Comparison of ENCODE assay signal across 15 cellular contexts in genomic region chr12:72035625-72036024, GRCh38.
A peak's percentile ranks its signal among the peaks of the same experiment; 100 is the strongest.
DNase-seq lines count a peak whose midpoint lies in the region; ATAC-seq, FAIRE-seq and TF ChIP-seq lines count a peak whose summit lies in the region.
"Had no signal": no experiment of that assay in that cellular context is flagged by ENCODE, and none has a peak within 500 bp of the region (broad histone marks: within the 10 kb centered on the region; RNA-seq: fewer than 3 reads in every experiment).

No MANE protein-coding gene starts in this region.

- DNase-seq in H1 (ENCODE audit: low read depth in 1 of 2, low spot score in 2 of 2) (peak in 1 of 2 experiments; percentile 3), left kidney (ENCODE audit: low read depth, low spot score) (peak; percentile 4), mammary epithelial cell (no peak), aorta (no peak)
- DNase-seq: BE2C; CD4-positive, alpha-beta memory T cell; DMS79; IMR-90 had no signal

- no peak overlapping the region for H2BK120ac ChIP-seq in H1 (replicated peaks; ENCODE audit: low read depth, low read length)

- H3K56ac ChIP-seq in H1 (replicated peaks; ENCODE audit: insufficient read length, low read depth, low read length) = no peak overlapping the region

- H3K9me3 ChIP-seq in H1 (ENCODE audit: insufficient read depth in 2 of 2, low read depth in 1 of 2, low read length in 1 of 2) = peaks cover 3 to 9% of the 10 kb centered on the region in 2 experiments; a peak in 2 of 4 replicates
- H3K9me3 ChIP-seq in mammary epithelial cell (replicated peaks; ENCODE audit: insufficient read depth, low read length) = peaks cover 3% of the 10 kb centered on the region
- peaks cover 0 to 13% (median 0%) of the 10 kb centered on the region in 3 donors for H3K9me3 ChIP-seq in gastroesophageal sphincter
- H3K9me3 ChIP-seq in aorta (ENCODE audit: control insufficient read depth, low read length) = no peaks in the 10 kb centered on the region
- H3K9me3 ChIP-seq: A549, BE2C had no signal

- peaks cover 0 to 9% (median 0%) of the 10 kb centered on the region in 4 experiments; a peak in 1 of 7 replicates for H3K4me1 ChIP-seq in H1 (replicated peaks in 1 of 4; ENCODE audit: control insufficient read depth in 3 of 4, insufficient read depth in 4 of 4, low read length in 3 of 4)
- H3K4me1 ChIP-seq in mammary epithelial cell (ENCODE audit: insufficient read depth, low read length) = no peaks in the 10 kb centered on the region
- no peaks in the 10 kb centered on the region for H3K4me1 ChIP-seq in gastroesophageal sphincter
- no peaks in the 10 kb centered on the region for H3K4me1 ChIP-seq in aorta (ENCODE audit: control insufficient read depth in 1 of 2, insufficient read depth in 2 of 2, low read length in 2 of 2)
- H3K4me1 ChIP-seq: A549, BE2C had no signal

- CTCF ChIA-PET in H1 (lab: Charles Lee; ENCODE audit: partially characterized antibody) (interaction anchor here (0.6 to 2.5 kb wide), 4 partner anchors 10 to 232 kb away, joined by 3 to 5 read pairs (median 4); no protein-coding TSS in a partner anchor), mammary epithelial cell (lab: Charles Lee; ENCODE audit: low non-redundant PET) (no interaction called here)

- H3K4me3 ChIP-seq in H1 (ENCODE audit: extremely low read depth in 1 of 4, insufficient read depth in 2 of 4, low read depth in 3 of 4, low read length in 4 of 4) (no peak overlapping the region), mammary epithelial cell (replicated peaks in 1 of 3; ENCODE audit: insufficient read depth in 1 of 3, low read depth in 2 of 3, low read length in 3 of 3) (no peak overlapping the region), gastroesophageal sphincter (no peak overlapping the region), aorta (ENCODE audit: low read length in 2 of 2) (no peak overlapping the region)
- H3K4me3 ChIP-seq: A549 had no signal

- H2BK15ac ChIP-seq in H1 (ENCODE audit: low read length) = no peak overlapping the region

- H2BK5ac ChIP-seq in H1 (ENCODE audit: low read depth, low read length) = no peak overlapping the region

- H3K18ac ChIP-seq in H1 (ENCODE audit: extremely low read depth, low read length) = no peak overlapping the region

- no peaks in the 10 kb centered on the region for H3K36me3 ChIP-seq in H1 (ENCODE audit: control insufficient read depth in 2 of 4, insufficient read depth in 4 of 4, low read length in 3 of 4)
- H3K36me3 ChIP-seq in mammary epithelial cell (ENCODE audit: insufficient read depth, low read length) = no peaks in the 10 kb centered on the region
- no peaks in the 10 kb centered on the region for H3K36me3 ChIP-seq in gastroesophageal sphincter
- no peaks in the 10 kb centered on the region for H3K36me3 ChIP-seq in aorta (ENCODE audit: control insufficient read depth in 1 of 2, insufficient read depth in 2 of 2, low read length in 1 of 2)
- H3K36me3 ChIP-seq: BE2C had no signal

- no peak overlapping the region for H2AK5ac ChIP-seq in H1 (ENCODE audit: low read depth, low read length)

- no peak overlapping the region for H3K23ac ChIP-seq in H1 (ENCODE audit: insufficient read length)

- H3K4me2 ChIP-seq in H1 (ENCODE audit: insufficient read depth in 1 of 2, low read depth in 2 of 2, low read length in 2 of 2) (no peak overlapping the region), mammary epithelial cell (ENCODE audit: insufficient read depth, low read depth, low read length) (no peak overlapping the region)
- H3K4me2 ChIP-seq: A549 had no signal

- no peak overlapping the region for H2BK12ac ChIP-seq in H1 (ENCODE audit: low read depth, low read length)

- H3K79me1 ChIP-seq in H1 (ENCODE audit: low read depth, low read length) = no peaks in the 10 kb centered on the region

- H3K9ac ChIP-seq in H1 (replicated peaks in 1 of 4; ENCODE audit: extremely low read depth in 1 of 4, low read depth in 3 of 4, low read length in 3 of 4) (no peak overlapping the region), mammary epithelial cell (ENCODE audit: insufficient read depth, low read length) (no peak overlapping the region)

- no peak overlapping the region for H3K14ac ChIP-seq in H1 (ENCODE audit: insufficient read length)

- no peak overlapping the region for H4K5ac ChIP-seq in H1 (ENCODE audit: insufficient read length, low read depth, low read length)

- H4K20me1 ChIP-seq in H1 (replicated peaks in 1 of 2; ENCODE audit: control insufficient read depth in 1 of 2, insufficient read depth in 2 of 2, low read length in 2 of 2) (no peaks in the 10 kb centered on the region), mammary epithelial cell (ENCODE audit: insufficient read depth, low read length) (no peaks in the 10 kb centered on the region)

- no peaks in the 10 kb centered on the region for H3K23me2 ChIP-seq in H1 (ENCODE audit: low read depth, low read length)

- H3K79me2 ChIP-seq in H1 (ENCODE audit: control insufficient read depth in 1 of 2, insufficient read depth in 2 of 2, low read length in 2 of 2) (no peaks in the 10 kb centered on the region), mammary epithelial cell (ENCODE audit: insufficient read depth, low read length) (no peaks in the 10 kb centered on the region)

- no peak for FAIRE-seq in H1 (lab: Jason Lieb, UNC)
- FAIRE-seq: A549, G401.6, GM12891 had no signal

- TF ChIP-seq EP300 in Ishikawa (IDR thresholded peaks at IDR 0.05; ENCODE audit: borderline replicate concordance) = no peak
- no peak for TF ChIP-seq EP300 in H1 (IDR thresholded peaks at IDR 0.05; ENCODE audit: borderline replicate concordance in 1 of 2, low read depth in 2 of 2, low read length in 2 of 2)
- no peak for TF ChIP-seq EP300 in gastroesophageal sphincter (IDR thresholded peaks at IDR 0.05)

- no peak overlapping the region for H2AFZ ChIP-seq in H1 (ENCODE audit: low read length)
- no peak overlapping the region for H2AFZ ChIP-seq in mammary epithelial cell (ENCODE audit: low read depth, low read length)

- BruUV-seq in mammary epithelial cell (replicated peaks; lab: Mats Ljungman, UMichigan) = no TSS peak

- H3K27ac ChIP-seq in H1 (ENCODE audit: low read depth, low read length) (no peak overlapping the region), mammary epithelial cell (ENCODE audit: insufficient read depth, low read depth, low read length) (no peak overlapping the region), gastroesophageal sphincter (no peak overlapping the region), aorta (ENCODE audit: low read depth in 1 of 2, low read length in 2 of 2) (no peak overlapping the region)
- H3K27ac ChIP-seq: A549, C4-2B had no signal

- TF ChIP-seq CTCF in H1 (IDR thresholded peaks at IDR 0.05; ENCODE audit: control extremely low read depth in 1 of 3, insufficient read depth in 1 of 3, low read depth in 1 of 3, low read length in 3 of 3) (peak in 1 of 3 experiments; percentile 31; a peak in 1 of 4 replicates), mammary epithelial cell (conservative IDR thresholded peaks at IDR 0.05 in 1 of 2, IDR thresholded peaks at IDR 0.05 in 1 of 2; ENCODE audit: extremely low read depth in 1 of 2, insufficient read depth in 1 of 2, low read depth in 1 of 2, low read length in 2 of 2) (no peak), gastroesophageal sphincter (IDR thresholded peaks at IDR 0.05) (no peak)

- H2BK20ac ChIP-seq in H1 (ENCODE audit: low read length) = no peak overlapping the region

- 84% methylated on average over 5 of the region's 5 CpGs; no CpG with 5 or more reads in 1 of the 2 experiments for whole genome bisulfite sequencing in H1 (ENCODE audit: extremely low coverage in 1 of 2, insufficient coverage in 1 of 2, insufficient read length in 1 of 2, insufficient replicate concordance in 2 of 2, low coverage in 1 of 2, low lambda C conversion rate in 2 of 2, missing lambda C conversion rate in 1 of 2), 2 experiments
- 98% methylated on average over 4 of the region's 5 CpGs for WGBS in mammary epithelial cell (ENCODE audit: low coverage, missing lambda C conversion rate)
- WGBS in gastroesophageal sphincter (ENCODE audit: low coverage in 1 of 2), 2 donors = 75 to 79% methylated on average over 4 to 5 of the region's 5 CpGs
- 86 to 87% methylated on average over 5 of the region's 5 CpGs for WGBS in aorta, 2 donors

- dilution Hi-C loops in mammary epithelial cell (cut with HindIII; ENCODE audit: low sequenced_read_pairs) = no loop called here

- H3K27me3 ChIP-seq in H1 (replicated peaks in 1 of 4; ENCODE audit: control insufficient read depth in 3 of 4, extremely low read depth in 1 of 4, insufficient read depth in 3 of 4, low read length in 3 of 4) = no peaks in the 10 kb centered on the region
- no peaks in the 10 kb centered on the region for H3K27me3 ChIP-seq in mammary epithelial cell (ENCODE audit: insufficient read depth, low read length)
- H3K27me3 ChIP-seq in gastroesophageal sphincter = no peaks in the 10 kb centered on the region
- no peaks in the 10 kb centered on the region for H3K27me3 ChIP-seq in aorta (ENCODE audit: control insufficient read depth in 1 of 2, insufficient read depth in 2 of 2, low read length in 1 of 2)

- no peak for TF ChIP-seq POLR2A in H1 (IDR thresholded peaks at IDR 0.05; ENCODE audit: control extremely low read depth in 1 of 2, low read depth in 2 of 2, low read length in 2 of 2)
- no peak for TF ChIP-seq POLR2A in gastroesophageal sphincter (IDR thresholded peaks at IDR 0.05)

- H3K4ac ChIP-seq in H1 (replicated peaks; ENCODE audit: insufficient read length, low read depth, low read length) = no peak overlapping the region

- intact Hi-C loops in mammary epithelial cell (cut with micrococcal nuclease) (no loop called here), aorta (cut with DNase I) (no loop called here)

- no peak overlapping the region for H4K91ac ChIP-seq in H1 (replicated peaks; ENCODE audit: insufficient read length, low read length)

- TF ChIP-seq RAD21 in Ishikawa (IDR thresholded peaks at IDR 0.05; ENCODE audit: low read depth) = no peak
- peak; percentile 53 to 64 for TF ChIP-seq RAD21 in H1 (IDR thresholded peaks at IDR 0.05 in 1 of 2, conservative IDR thresholded peaks at IDR 0.05 in 1 of 2; ENCODE audit: low read depth in 2 of 2, low read length in 2 of 2)

- no peak overlapping the region for H4K8ac ChIP-seq in H1 (ENCODE audit: extremely low read depth, insufficient read depth, low read length)

- ATAC-seq in GM21515 (IDR thresholded peaks at IDR 0.05; ENCODE audit: unreplicated experiment) (no peak), gastroesophageal sphincter (no peak), aorta (ENCODE audit: low FRiP score) (no peak)
- ATAC-seq: A549 had no signal

- POLR2A ChIA-PET in H1 (lab: Charles Lee; ENCODE audit: partially characterized antibody) = no interaction called here

- in situ Hi-C loops in mammary epithelial cell (cut with MboI; ENCODE audit: low sequenced_read_pairs in 2 of 2) = no loop called here

TF ChIP-seq in Ishikawa, 13 proteins besides CTCF, POLR2A, EP300 and RAD21 (continues in another document):
- 0 out of 2 replicates have a peak, but pooled peaks have one; percentile 16 for TF ChIP-seq EGR1 (IDR thresholded peaks at IDR 0.05)

TF ChIP-seq in H1, 55 proteins besides CTCF, POLR2A, EP300 and RAD21 (continues in another document):
- TF ChIP-seq GTF2F1 (IDR thresholded peaks at IDR 0.05; ENCODE audit: borderline replicate concordance, low read depth, low read length) (no peak), SIRT6 (IDR thresholded peaks at IDR 0.05; ENCODE audit: low read length) (no peak)
- TF ChIP-seq, protein P1, sequence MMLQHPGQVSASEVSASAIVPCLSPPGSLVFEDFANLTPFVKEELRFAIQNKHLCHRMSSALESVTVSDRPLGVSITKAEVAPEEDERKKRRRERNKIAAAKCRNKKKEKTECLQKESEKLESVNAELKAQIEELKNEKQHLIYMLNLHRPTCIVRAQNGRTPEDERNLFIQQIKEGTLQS (IDR thresholded peaks at IDR 0.05; ENCODE audit: insufficient read depth, low read depth, low read length) = no peak
